In the genomic region with DNA sequence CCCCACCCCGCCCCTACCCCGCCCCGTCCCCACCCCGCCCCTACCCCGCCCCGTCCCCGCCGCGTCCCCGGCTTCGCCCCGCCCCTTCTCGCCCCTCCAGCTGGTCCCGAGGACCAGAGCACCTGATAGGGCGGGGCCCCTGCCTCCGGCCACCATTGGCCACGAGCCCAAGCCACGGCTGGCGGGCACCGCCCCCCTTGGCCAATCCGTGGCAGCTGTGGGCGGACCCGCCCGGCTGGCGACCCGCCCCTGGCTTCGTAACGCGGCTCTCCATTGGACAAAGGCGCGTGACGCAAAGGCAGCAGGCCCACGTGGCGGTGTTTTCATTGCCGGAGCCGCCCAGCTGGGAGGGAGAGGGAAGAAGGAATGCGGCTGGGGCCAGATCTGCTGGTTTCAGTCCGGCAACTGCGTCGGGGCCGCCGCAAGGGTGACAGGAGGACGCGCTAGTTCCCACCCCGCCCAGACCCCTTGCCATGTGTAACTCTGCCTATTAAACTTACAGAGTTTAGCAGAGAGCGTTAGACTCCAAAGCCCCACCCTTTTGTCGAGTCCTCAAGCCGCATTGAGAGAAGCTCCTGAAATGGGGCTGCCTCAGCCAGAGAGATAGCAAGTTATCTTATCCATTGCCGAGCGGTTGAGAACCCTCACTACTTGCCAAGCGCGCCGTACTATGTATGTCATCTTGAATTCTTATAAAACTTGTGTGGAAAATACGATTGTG, we compare ENCODE assay signal across 1 cellular context.
A peak's percentile ranks its signal among the peaks of the same experiment; 100 is the strongest.
TF ChIP-seq lines count a peak whose summit lies in the region.

No MANE protein-coding gene starts in this region.

TF ChIP-seq in HepG2, 621 proteins besides CTCF, POLR2A, EP300 and RAD21 (continued from another document and continues in another):
- TF ChIP-seq, protein P1, sequence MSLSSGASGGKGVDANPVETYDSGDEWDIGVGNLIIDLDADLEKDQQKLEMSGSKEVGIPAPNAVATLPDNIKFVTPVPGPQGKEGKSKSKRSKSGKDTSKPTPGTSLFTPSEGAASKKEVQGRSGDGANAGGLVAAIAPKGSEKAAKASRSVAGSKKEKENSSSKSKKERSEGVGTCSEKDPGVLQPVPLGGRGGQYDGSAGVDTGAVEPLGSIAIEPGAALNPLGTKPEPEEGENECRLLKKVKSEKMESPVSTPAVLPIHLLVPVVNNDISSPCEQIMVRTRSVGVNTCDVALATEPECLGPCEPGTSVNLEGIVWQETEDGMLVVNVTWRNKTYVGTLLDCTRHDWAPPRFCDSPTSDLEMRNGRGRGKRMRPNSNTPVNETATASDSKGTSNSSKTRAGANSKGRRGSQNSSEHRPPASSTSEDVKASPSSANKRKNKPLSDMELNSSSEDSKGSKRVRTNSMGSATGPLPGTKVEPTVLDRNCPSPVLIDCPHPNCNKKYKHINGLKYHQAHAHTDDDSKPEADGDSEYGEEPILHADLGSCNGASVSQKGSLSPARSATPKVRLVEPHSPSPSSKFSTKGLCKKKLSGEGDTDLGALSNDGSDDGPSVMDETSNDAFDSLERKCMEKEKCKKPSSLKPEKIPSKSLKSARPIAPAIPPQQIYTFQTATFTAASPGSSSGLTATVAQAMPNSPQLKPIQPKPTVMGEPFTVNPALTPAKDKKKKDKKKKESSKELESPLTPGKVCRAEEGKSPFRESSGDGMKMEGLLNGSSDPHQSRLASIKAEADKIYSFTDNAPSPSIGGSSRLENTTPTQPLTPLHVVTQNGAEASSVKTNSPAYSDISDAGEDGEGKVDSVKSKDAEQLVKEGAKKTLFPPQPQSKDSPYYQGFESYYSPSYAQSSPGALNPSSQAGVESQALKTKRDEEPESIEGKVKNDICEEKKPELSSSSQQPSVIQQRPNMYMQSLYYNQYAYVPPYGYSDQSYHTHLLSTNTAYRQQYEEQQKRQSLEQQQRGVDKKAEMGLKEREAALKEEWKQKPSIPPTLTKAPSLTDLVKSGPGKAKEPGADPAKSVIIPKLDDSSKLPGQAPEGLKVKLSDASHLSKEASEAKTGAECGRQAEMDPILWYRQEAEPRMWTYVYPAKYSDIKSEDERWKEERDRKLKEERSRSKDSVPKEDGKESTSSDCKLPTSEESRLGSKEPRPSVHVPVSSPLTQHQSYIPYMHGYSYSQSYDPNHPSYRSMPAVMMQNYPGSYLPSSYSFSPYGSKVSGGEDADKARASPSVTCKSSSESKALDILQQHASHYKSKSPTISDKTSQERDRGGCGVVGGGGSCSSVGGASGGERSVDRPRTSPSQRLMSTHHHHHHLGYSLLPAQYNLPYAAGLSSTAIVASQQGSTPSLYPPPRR (CRISPR knock-in tag; IDR thresholded peaks at IDR 0.05; ENCODE audit: borderline replicate concordance) = peak; percentile 37; the same call in 1 of the 2 replicates
- TF ChIP-seq, protein P2, sequence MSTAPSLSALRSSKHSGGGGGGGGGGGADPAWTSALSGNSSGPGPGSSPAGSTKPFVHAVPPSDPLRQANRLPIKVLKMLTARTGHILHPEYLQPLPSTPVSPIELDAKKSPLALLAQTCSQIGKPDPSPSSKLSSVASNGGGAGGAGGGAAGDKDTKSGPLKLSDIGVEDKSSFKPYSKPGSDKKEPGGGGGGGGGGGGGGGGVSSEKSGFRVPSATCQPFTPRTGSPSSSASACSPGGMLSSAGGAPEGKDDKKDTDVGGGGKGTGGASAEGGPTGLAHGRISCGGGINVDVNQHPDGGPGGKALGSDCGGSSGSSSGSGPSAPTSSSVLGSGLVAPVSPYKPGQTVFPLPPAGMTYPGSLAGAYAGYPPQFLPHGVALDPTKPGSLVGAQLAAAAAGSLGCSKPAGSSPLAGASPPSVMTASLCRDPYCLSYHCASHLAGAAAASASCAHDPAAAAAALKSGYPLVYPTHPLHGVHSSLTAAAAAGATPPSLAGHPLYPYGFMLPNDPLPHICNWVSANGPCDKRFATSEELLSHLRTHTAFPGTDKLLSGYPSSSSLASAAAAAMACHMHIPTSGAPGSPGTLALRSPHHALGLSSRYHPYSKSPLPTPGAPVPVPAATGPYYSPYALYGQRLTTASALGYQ (CRISPR knock-in tag; IDR thresholded peaks at IDR 0.05) = no peak
- TF ChIP-seq ZMYM4 (CRISPR knock-in tag; IDR thresholded peaks at IDR 0.05) (peak; percentile 95), DMAP1 (CRISPR knock-in tag; IDR thresholded peaks at IDR 0.05) (peak; percentile 87), MXD3 (CRISPR knock-in tag; IDR thresholded peaks at IDR 0.05) (peak; percentile 74; the same call in 1 of the 2 replicates), ZSCAN25 (CRISPR knock-in tag; IDR thresholded peaks at IDR 0.05) (peak; percentile 73; the same call in 1 of the 2 replicates), MEIS1 (CRISPR knock-in tag; IDR thresholded peaks at IDR 0.05; ENCODE audit: borderline replicate concordance) (0 out of 2 replicates have a peak, but pooled peaks have one; percentile 52), LRRFIP1 (CRISPR knock-in tag; conservative IDR thresholded peaks at IDR 0.05) (0 out of 2 replicates have a peak, but pooled peaks have one; percentile 70), ZBTB42 (CRISPR knock-in tag; IDR thresholded peaks at IDR 0.05) (no peak), PRPF4 (IDR thresholded peaks at IDR 0.05; ENCODE audit: low read depth, low read length, poor library complexity, severe bottlenecking) (no peak), ZNF501 (CRISPR knock-in tag; IDR thresholded peaks at IDR 0.05) (peak; percentile 71; the same call in 1 of the 2 replicates), ZSCAN30 (CRISPR knock-in tag; IDR thresholded peaks at IDR 0.05) (no peak), ZNF382 (CRISPR knock-in tag; IDR thresholded peaks at IDR 0.05; ENCODE audit: borderline replicate concordance) (no peak), ZNF329 (CRISPR knock-in tag; IDR thresholded peaks at IDR 0.05; ENCODE audit: low read depth) (no peak), XBP1 (CRISPR knock-in tag; IDR thresholded peaks at IDR 0.05) (0 out of 2 replicates have a peak, but pooled peaks have one; percentile 67), NFATC3 (CRISPR knock-in tag; IDR thresholded peaks at IDR 0.05) (no peak), THYN1 (CRISPR knock-in tag; IDR thresholded peaks at IDR 0.05; ENCODE audit: borderline replicate concordance, low read depth) (no peak), ZMYM3 (CRISPR knock-in tag; IDR thresholded peaks at IDR 0.05) (no peak), MXI1 (IDR thresholded peaks at IDR 0.05; ENCODE audit: borderline replicate concordance, low read depth, low read length) (peak; percentile 98), ZNF296 (CRISPR knock-in tag; conservative IDR thresholded peaks at IDR 0.05) (no peak), ZFP36 (IDR thresholded peaks at IDR 0.05; ENCODE audit: borderline replicate concordance, low read depth, low read length, partially characterized antibody) (no peak), HNF1A (IDR thresholded peaks at IDR 0.05; ENCODE audit: low read depth) (no peak; the same call in 1 of the 2 replicates), HNF1A (CRISPR knock-in tag; IDR thresholded peaks at IDR 0.05; ENCODE audit: borderline replicate concordance) (peak; percentile 72; the same call in 1 of the 2 replicates), REPIN1 (CRISPR knock-in tag; IDR thresholded peaks at IDR 0.05; ENCODE audit: borderline replicate concordance, low read depth) (peak; percentile 52; the same call in 1 of the 2 replicates), ZSCAN22 (CRISPR knock-in tag; IDR thresholded peaks at IDR 0.05) (no peak), SRSF4 (IDR thresholded peaks at IDR 0.05; ENCODE audit: low read depth, low read length, poor library complexity, severe bottlenecking) (no peak), RORA (CRISPR knock-in tag; IDR thresholded peaks at IDR 0.05) (no peak), HNF4A (CRISPR knock-in tag; IDR thresholded peaks at IDR 0.05) (no peak), ZNF598 (CRISPR knock-in tag; IDR thresholded peaks at IDR 0.05; ENCODE audit: borderline replicate concordance) (peak; percentile 96; the same call in 1 of the 2 replicates), ZSCAN31 (CRISPR knock-in tag; IDR thresholded peaks at IDR 0.05; ENCODE audit: low read depth) (peak; percentile 92), ZFP1 (CRISPR knock-in tag; IDR thresholded peaks at IDR 0.05) (no peak), GATAD2A (CRISPR knock-in tag; IDR thresholded peaks at IDR 0.05) (peak; percentile 57), FOXJ3 (CRISPR knock-in tag; IDR thresholded peaks at IDR 0.05; ENCODE audit: borderline replicate concordance) (peak; percentile 37; the same call in 1 of the 2 replicates), MAZ (IDR thresholded peaks at IDR 0.05; ENCODE audit: borderline replicate concordance, low read depth, low read length) (peak; percentile 83), MAZ (CRISPR knock-in tag; IDR thresholded peaks at IDR 0.05; ENCODE audit: low read depth) (peak; percentile 97), KLF13 (CRISPR knock-in tag; IDR thresholded peaks at IDR 0.05) (peak; percentile 67; the same call in 1 of the 2 replicates), CHCHD3 (CRISPR knock-in tag; IDR thresholded peaks at IDR 0.05) (no peak)
- TF ChIP-seq, protein P3, sequence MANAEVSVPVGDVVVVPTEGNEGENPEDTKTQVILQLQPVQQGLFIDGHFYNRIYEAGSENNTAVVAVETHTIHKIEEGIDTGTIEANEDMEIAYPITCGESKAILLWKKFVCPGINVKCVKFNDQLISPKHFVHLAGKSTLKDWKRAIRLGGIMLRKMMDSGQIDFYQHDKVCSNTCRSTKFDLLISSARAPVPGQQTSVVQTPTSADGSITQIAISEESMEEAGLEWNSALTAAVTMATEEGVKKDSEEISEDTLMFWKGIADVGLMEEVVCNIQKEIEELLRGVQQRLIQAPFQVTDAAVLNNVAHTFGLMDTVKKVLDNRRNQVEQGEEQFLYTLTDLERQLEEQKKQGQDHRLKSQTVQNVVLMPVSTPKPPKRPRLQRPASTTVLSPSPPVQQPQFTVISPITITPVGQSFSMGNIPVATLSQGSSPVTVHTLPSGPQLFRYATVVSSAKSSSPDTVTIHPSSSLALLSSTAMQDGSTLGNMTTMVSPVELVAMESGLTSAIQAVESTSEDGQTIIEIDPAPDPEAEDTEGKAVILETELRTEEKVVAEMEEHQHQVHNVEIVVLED (CRISPR knock-in tag; IDR thresholded peaks at IDR 0.05; ENCODE audit: borderline replicate concordance) = peak; percentile 80
- TF ChIP-seq, protein P4, sequence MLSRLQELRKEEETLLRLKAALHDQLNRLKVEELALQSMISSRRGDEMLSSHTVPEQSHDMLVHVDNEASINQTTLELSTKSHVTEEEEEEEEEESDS (CRISPR knock-in tag; IDR thresholded peaks at IDR 0.05; ENCODE audit: borderline replicate concordance) = no peak
